In the genomic region with DNA sequence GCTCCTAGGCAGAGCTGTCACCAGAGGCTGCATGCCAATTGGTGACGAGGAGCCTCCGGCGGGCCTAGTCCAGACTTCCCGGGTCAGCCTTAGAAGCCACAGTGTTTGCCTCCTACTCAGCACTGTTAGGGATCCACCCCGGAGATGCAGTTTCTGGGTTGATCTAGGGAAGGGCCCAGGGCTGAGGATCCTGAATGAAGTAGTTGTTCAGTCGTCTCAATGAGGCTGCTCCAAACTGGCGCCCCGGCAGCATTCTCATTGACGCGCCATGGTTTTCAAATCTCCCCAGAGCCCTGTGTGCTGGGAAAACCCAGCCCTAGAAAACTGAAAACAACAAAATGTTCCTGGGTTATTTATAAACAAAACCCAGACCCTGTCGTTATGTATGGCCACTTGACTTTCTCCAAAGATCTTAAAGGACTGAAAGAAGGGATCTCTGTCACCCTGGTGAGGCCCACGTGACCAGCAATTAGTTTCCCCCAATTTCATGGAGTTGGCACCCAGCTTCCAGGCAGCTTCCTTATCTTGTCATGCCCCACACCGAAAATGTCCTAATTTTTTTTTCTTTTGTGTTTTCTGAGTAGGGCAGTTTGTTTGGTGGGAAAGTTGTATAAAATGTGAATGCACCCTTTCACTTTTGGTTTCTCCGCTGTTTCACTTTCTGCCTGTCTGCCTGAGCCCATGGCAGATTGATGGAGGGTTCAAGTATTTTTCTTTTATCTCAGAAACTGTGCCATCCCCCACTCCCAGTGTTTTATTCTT, we compare ENCODE assay signal across 9 cellular contexts. TPM values are rescaled to one million over a fixed set of nuclear protein-coding genes. Genes with fewer than 3 reads are reported as not detected.
DNase-seq lines count a peak whose midpoint lies in the region; ATAC-seq, FAIRE-seq and TF ChIP-seq lines count a peak whose summit lies in the region.
"Had no signal": no experiment of that assay in that cellular context is flagged by ENCODE, and none has a peak within 500 bp of the region (broad histone marks: within the 10 kb centered on the region; RNA-seq: fewer than 3 reads in every experiment).

No MANE protein-coding gene starts in this region.

- H3K9me2 ChIP-seq in SU-DHL-6 (replicated peaks; ENCODE audit: insufficient read depth, low read length), result no peaks in the 10 kb centered on the region

- peaks cover 30% of the 10 kb centered on the region for H3K79me2 ChIP-seq in SU-DHL-6 (ENCODE audit: insufficient read depth, low read length)

- H3K9me3 ChIP-seq in SU-DHL-6 (ENCODE audit: insufficient read depth, low read length), result no peaks in the 10 kb centered on the region
- no peaks in the 10 kb centered on the region for H3K9me3 ChIP-seq in pancreas

- no peaks in the 10 kb centered on the region; the same call in 1 of the 2 replicates for H4K20me1 ChIP-seq in SU-DHL-6 (ENCODE audit: low read depth, low read length)

- intact Hi-C loops in pancreas (cut with DNase I), result no loop called here

- DNase-seq in GM12892 (ENCODE audit: insufficient read length) (no peak), foreskin melanocyte (peak; percentile 63), GM13977 (ENCODE audit: low spot score) (no peak), pancreas (no peak)
- DNase-seq in stimulated activated CD4-positive, alpha-beta T cell treated with anti-CD3 and anti-CD28 coated beads, Interleukin-12 subunit alpha, Interleukin-12 subunit beta, amount 100 ng/mL, for 4 hours, result no peak

- peak overlapping the region; percentile 42 for H3K4me3 Mint-ChIP-seq in stimulated activated memory B cell treated with anti-CD40 and anti-IgM and Interleukin-4, amounts not matched to agents 10 μg/mL and 1 μg/mL and 100 μg/mL, for 72 hours

- H3K9me3 Mint-ChIP-seq in stimulated activated memory B cell treated with anti-CD40 and anti-IgM and Interleukin-4, amounts not matched to agents 10 μg/mL and 1 μg/mL and 100 μg/mL, for 72 hours, result no peaks in the 10 kb centered on the region

- H3F3A ChIP-seq in SU-DHL-6 (ENCODE audit: insufficient read depth), result peaks cover 32% of the 10 kb centered on the region

- in situ Hi-C loops in GM13977 (cut with MboI; ENCODE audit: low pct_unique_long_range_greater_than_20kb, low sequenced_read_pairs, unreplicated experiment), result no loop called here

- H3K27ac Mint-ChIP-seq in stimulated activated memory B cell treated with anti-CD40 and anti-IgM and Interleukin-4, amounts not matched to agents 10 μg/mL and 1 μg/mL and 100 μg/mL, for 72 hours, result peak overlapping the region; percentile 86

- H3K36me3 ChIP-seq in SU-DHL-6 (ENCODE audit: low read length), result no peaks in the 10 kb centered on the region
- H3K36me3 ChIP-seq in pancreas, result no peaks in the 10 kb centered on the region

- no peak overlapping the region for H2AFZ ChIP-seq in SU-DHL-6 (ENCODE audit: low read depth, low read length, severe bottlenecking)

- 79% methylated on average over 14 of the region's 14 CpGs for WGBS in pancreas, 2 donors

- no peaks in the 10 kb centered on the region for H3K27me3 ChIP-seq in SU-DHL-6 (ENCODE audit: low read length)
- H3K27me3 ChIP-seq in pancreas, result no peaks in the 10 kb centered on the region

- ATAC-seq in stimulated activated memory B cell treated with anti-CD40 and anti-IgM and Interleukin-4, amounts not matched to agents 10 μg/mL and 1 μg/mL and 100 μg/mL, for 72 hours, result no peak
- ATAC-seq in pancreas (no peak), HG03045 (IDR thresholded peaks at IDR 0.05; ENCODE audit: unreplicated experiment) (no peak)

- H3K36me3 Mint-ChIP-seq in stimulated activated memory B cell treated with anti-CD40 and anti-IgM and Interleukin-4, amounts not matched to agents 10 μg/mL and 1 μg/mL and 100 μg/mL, for 72 hours, result peaks cover 24% of the 10 kb centered on the region

- peaks cover 4 to 22% (median 18%) of the 10 kb centered on the region in 3 donors for H3K4me1 ChIP-seq in pancreas

- no peaks in the 10 kb centered on the region for H3K27me3 Mint-ChIP-seq in stimulated activated memory B cell treated with anti-CD40 and anti-IgM and Interleukin-4, amounts not matched to agents 10 μg/mL and 1 μg/mL and 100 μg/mL, for 72 hours

- H3K4me1 Mint-ChIP-seq in stimulated activated memory B cell treated with anti-CD40 and anti-IgM and Interleukin-4, amounts not matched to agents 10 μg/mL and 1 μg/mL and 100 μg/mL, for 72 hours, result peaks cover 56% of the 10 kb centered on the region

- FAIRE-seq in GM12892 (lab: Jason Lieb, UNC), result peak; percentile 80
- no peak for FAIRE-seq in pancreas (lab: Jason Lieb, UNC)
- FAIRE-seq: keratinocyte had no signal

- no peak for TF ChIP-seq CTCF in SU-DHL-6 (IDR thresholded peaks at IDR 0.05; ENCODE audit: insufficient read depth, low read length, poor library complexity, severe bottlenecking)
- no peak for TF ChIP-seq CTCF in GM13977 (IDR thresholded peaks at IDR 0.05; ENCODE audit: extremely low read depth, insufficient read depth, missing control alignments)
- TF ChIP-seq CTCF in pancreas (IDR thresholded peaks at IDR 0.05), result no peak

- peak overlapping the region; percentile 76 for H3K4me2 ChIP-seq in SU-DHL-6 (ENCODE audit: low read depth, low read length, poor library complexity, severe bottlenecking)

- TF ChIP-seq POLR2A in GM12892 (IDR thresholded peaks at IDR 0.05; ENCODE audit: low read depth, low read length), result no peak

- H3K4me3 ChIP-seq in SU-DHL-6 (ENCODE audit: insufficient read depth, low read length, poor library complexity, severe bottlenecking), result no peak overlapping the region
- no peak overlapping the region for H3K4me3 ChIP-seq in pancreas

- no peak overlapping the region for H3K9ac ChIP-seq in SU-DHL-6 (ENCODE audit: low read length)

- H3K27ac ChIP-seq in SU-DHL-6 (ENCODE audit: low read depth, low read length), result peak overlapping the region; percentile 20; the same call in 1 of the 2 replicates
- no peak overlapping the region for H3K27ac ChIP-seq in pancreas

RNA-seq across cellular contexts. Expression of a gene that starts 2.0 kb away (rescaled TPM):
- polyA plus RNA-seq in GM12892 (2012; ENCODE audit: missing spikeins), result 76.6 TPM
- total RNA-seq in pancreas, result 10 to 100 TPM; 13.8 to 22.1 (median 17.9) TPM
- 10 to 100 TPM; 10.1 to 10.6 TPM for polyA plus RNA-seq in pancreas

RNA-seq across cellular contexts. Expression of a gene that starts 36.0 kb away (rescaled TPM):
- 0.15 TPM for polyA plus RNA-seq in GM12892 (2012; ENCODE audit: missing spikeins)
- 10 to 100 TPM in 5 of 6 donors, 1 to 10 TPM in 1; 9.7 to 16.8 (median 12.7) TPM for total RNA-seq in pancreas
- polyA plus RNA-seq in pancreas, result 10 to 100 TPM; 11.6 to 23.8 TPM

RNA-seq across cellular contexts. Expression of a gene that starts 36.6 kb away (rescaled TPM):
- 3.2 TPM for polyA plus RNA-seq in GM12892 (2012; ENCODE audit: missing spikeins)
- total RNA-seq in pancreas, result 10 to 100 TPM; 13.3 to 18.4 (median 15.5) TPM
- polyA plus RNA-seq in pancreas, result 10 to 100 TPM; 33.1 to 34.1 TPM

RNA-seq across cellular contexts. Expression of a gene that starts 44.1 kb away (rescaled TPM):
- polyA plus RNA-seq in GM12892 (2012; ENCODE audit: missing spikeins), result 8.6 TPM
- 10 to 100 TPM in 4 of 6 donors, 1 to 10 TPM in 2; 6.3 to 14.1 (median 10.7) TPM for total RNA-seq in pancreas
- 10 to 100 TPM; 21.8 to 24.2 TPM for polyA plus RNA-seq in pancreas

RNA-seq across cellular contexts. Expression of a gene that starts 55.3 kb away (rescaled TPM):
- not detected for polyA plus RNA-seq in GM12892 (2012; ENCODE audit: missing spikeins)
- total RNA-seq in pancreas, result 10 to 100 TPM in 5 of 6 donors, 1 to 10 TPM in 1; 9.5 to 16.3 (median 14.2) TPM
- 1 to 10 TPM; 4.2 to 5.1 TPM for polyA plus RNA-seq in pancreas
